ENCODE assay signal across 23 cellular contexts in genomic region chr2:237869357-237870102, GRCh38. TPM values are rescaled to one million over a fixed set of nuclear protein-coding genes. Genes with fewer than 3 reads are reported as not detected.
DNase-seq lines count a peak whose midpoint lies in the region; ATAC-seq, FAIRE-seq and TF ChIP-seq lines count a peak whose summit lies in the region.
"Had no signal": no experiment of that assay in that cellular context is flagged by ENCODE, and none has a peak within 500 bp of the region (broad histone marks: within the 10 kb centered on the region; RNA-seq: fewer than 3 reads in every experiment).

No MANE protein-coding gene starts in this region.

- H3K27ac Mint-ChIP-seq in activated CD4-positive, alpha-beta T cell treated with anti-CD3 and anti-CD28 coated beads, Interleukin-2, amount 10 ng/mL, durations not matched to agents 7 days and 5 days: peak overlapping the region; percentile 15

- no peak overlapping the region for H3K4me3 Mint-ChIP-seq in activated CD4-positive, alpha-beta T cell treated with anti-CD3 and anti-CD28 coated beads, Interleukin-2, amount 10 ng/mL, durations not matched to agents 7 days and 5 days

- peaks cover 51% of the 10 kb centered on the region for H3K4me1 ChIP-seq in BLaER1
- peaks cover 5% of the 10 kb centered on the region for H3K4me1 ChIP-seq in GM12878 (ENCODE audit: control insufficient read depth, insufficient read depth, low read length)
- H3K4me1 ChIP-seq in spleen: peaks cover 0 to 23% (median 4%) of the 10 kb centered on the region in 6 donors

- in situ Hi-C loops in GM12878 (cut with MboI): no loop called here

- H3K79me2 ChIP-seq in GM12878 (ENCODE audit: control insufficient read depth, insufficient read depth, low read length): no peaks in the 10 kb centered on the region

- no TSS peak for BruUV-seq in GM12878 (replicated peaks; lab: Mats Ljungman, UMichigan)

- no peaks in the 10 kb centered on the region for H3K9me3 Mint-ChIP-seq in activated CD4-positive, alpha-beta T cell treated with anti-CD3 and anti-CD28 coated beads, Interleukin-2, amount 10 ng/mL, durations not matched to agents 7 days and 5 days

- 64% methylated on average over 20 of the region's 20 CpGs for WGBS in GM12878 (ENCODE audit: insufficient coverage, insufficient replicate concordance, low lambda C conversion rate, missing lambda C conversion rate)
- WGBS in spleen, 5 donors: 92 to 96% (median 93%) methylated on average over 20 of the region's 20 CpGs

- H3K27me3 Mint-ChIP-seq in activated CD4-positive, alpha-beta T cell treated with anti-CD3 and anti-CD28 coated beads, Interleukin-2, amount 10 ng/mL, durations not matched to agents 7 days and 5 days: peaks cover 22% of the 10 kb centered on the region

- H2AFZ ChIP-seq in GM12878 (ENCODE audit: control insufficient read depth, low read depth, low read length): no peak overlapping the region

- H3K4me2 ChIP-seq in BLaER1 (peak overlapping the region; percentile 56), GM12878 (ENCODE audit: control insufficient read depth, insufficient read depth) (0 out of 2 replicates have a peak overlapping the region, but pooled peaks have one; percentile 25)

- no peak for TF ChIP-seq RAD21 in GM12878 (IDR thresholded peaks at IDR 0.05; ENCODE audit: insufficient read depth, low read depth, low read length)

- H3K27ac ChIP-seq in BLaER1 (no peak overlapping the region), GM12878 (ENCODE audit: control insufficient read depth, insufficient read depth) (no peak overlapping the region), spleen (no peak overlapping the region)
- H3K27ac ChIP-seq: psoas muscle, skin epidermis had no signal

- TF ChIP-seq POLR2A in GM12878 (IDR thresholded peaks at IDR 0.05; ENCODE audit: low read depth, low read length) (no peak), spleen (IDR thresholded peaks at IDR 0.05) (no peak)

- H3K4me3 ChIP-seq in BLaER1 (no peak overlapping the region), GM12878 (no peak overlapping the region), spleen (no peak overlapping the region)
- H3K4me3 ChIP-seq: psoas muscle had no signal

- ATAC-seq in GM12878 (no peak), HG03159 (IDR thresholded peaks at IDR 0.05; ENCODE audit: unreplicated experiment) (no peak)
- ATAC-seq: HCT116, psoas muscle had no signal

- H3K36me3 ChIP-seq in BLaER1: no peaks in the 10 kb centered on the region
- H3K36me3 ChIP-seq in GM12878 (ENCODE audit: control insufficient read depth in 2 of 2, insufficient read depth in 2 of 2, low read length in 1 of 2): no peaks in the 10 kb centered on the region
- H3K36me3 ChIP-seq in spleen: no peaks in the 10 kb centered on the region

- H4K20me1 ChIP-seq in BLaER1 (no peaks in the 10 kb centered on the region), GM12878 (ENCODE audit: control insufficient read depth, insufficient read depth) (no peaks in the 10 kb centered on the region)

- H3K9ac ChIP-seq in BLaER1: no peak overlapping the region
- no peak overlapping the region for H3K9ac ChIP-seq in GM12878 (ENCODE audit: control insufficient read depth, insufficient read depth, low read length)

- no peak for TF ChIP-seq EP300 in GM12878 (IDR thresholded peaks at IDR 0.05; ENCODE audit: borderline replicate concordance in 1 of 2, control insufficient read depth in 1 of 2, low read depth in 2 of 2, low read length in 2 of 2)

- POLR2A ChIA-PET in activated CD4-positive, alpha-beta T cell treated with anti-CD3 and anti-CD28 coated beads, Interleukin-2, amount 10 ng/mL, durations not matched to agents 7 days and 5 days (lab: Charles Lee): no interaction called here
- POLR2A ChIA-PET in GM12878 (lab: Charles Lee): no interaction called here

- SMC1A ChIA-PET in GM12878 (lab: Charles Lee; ENCODE audit: uncharacterized antibody, unreplicated experiment): no interaction called here

- no peak for DNase-seq in activated CD4-positive, alpha-beta T cell treated with anti-CD3 and anti-CD28 coated beads, Interleukin-2, amount 10 ng/mL, durations not matched to agents 7 days and 5 days
- DNase-seq in activated CD4-positive, alpha-beta T cell treated with anti-CD3 and anti-CD28 coated beads, Interleukin-2, amount 50 U/mL, for 1 hour: no peak
- DNase-seq in GM12878 (ENCODE audit: low read depth, low spot score) (no peak), spleen (peak; percentile 58), SHP77 (lab: John Stamatoyannopoulos, UW) (no peak), NCI-H82 treated with DMSO at 0.1 percent for 48 hours (lab: John Stamatoyannopoulos, UW; ENCODE audit: unreplicated experiment) (no peak)
- DNase-seq: activated CD4-positive, alpha-beta T cell treated with anti-CD3 and anti-CD28 coated beads for 4 hours; activated naive CD4-positive, alpha-beta T cell treated with anti-CD3 and anti-CD28 coated beads, Interleukin-2, amount 50 U/mL, for 16 hours; DMS153; NCI-H1092; NCI-H1930; NCI-H526; psoas muscle; stimulated activated CD4-positive, alpha-beta T cell treated with anti-CD3 and anti-CD28 coated beads, Interleukin-1b, Interleukin-23, amount 100 ng/mL, for 48 hours had no signal

- intact Hi-C loops in GM12878 (cut with micrococcal nuclease; ENCODE audit: unreplicated experiment): no loop called here
- intact Hi-C loops in spleen (cut with DNase I; ENCODE audit: low total_unique reads): no loop called here

- H3K9me3 ChIP-seq in BLaER1 (no peaks in the 10 kb centered on the region), GM12878 (replicated peaks; ENCODE audit: control insufficient read depth, insufficient read depth, low read length) (no peaks in the 10 kb centered on the region), spleen (no peaks in the 10 kb centered on the region)
- H3K9me3 ChIP-seq: psoas muscle had no signal

- CTCF ChIA-PET in activated CD4-positive, alpha-beta T cell treated with anti-CD3 and anti-CD28 coated beads, Interleukin-2, amount 10 ng/mL, durations not matched to agents 7 days and 5 days (lab: Charles Lee): interaction anchor here (0.9 kb wide), 1 partner anchor 8 kb away, joined by 3 read pairs; no protein-coding TSS in a partner anchor
- CTCF ChIA-PET in GM12878 (lab: Yijun Ruan, JAX): interaction anchor here (0.6 kb wide), 1 partner anchor 489 kb away, joined by 3 read pairs; no protein-coding TSS in a partner anchor

- RAD21 ChIA-PET in GM12878 (lab: Charles Lee; ENCODE audit: unreplicated experiment): interaction anchor here (1.1 kb wide), 1 partner anchor 394 kb away, joined by 4 read pairs; no protein-coding TSS in a partner anchor

- H3K4me1 Mint-ChIP-seq in activated CD4-positive, alpha-beta T cell treated with anti-CD3 and anti-CD28 coated beads, Interleukin-2, amount 10 ng/mL, durations not matched to agents 7 days and 5 days: peaks cover 24% of the 10 kb centered on the region

- no peak for FAIRE-seq in GM12878 (lab: Jason Lieb, UNC)
- FAIRE-seq: astrocyte had no signal

- no peaks in the 10 kb centered on the region; the same call in 1 of the 2 replicates for H3K27me3 ChIP-seq in BLaER1
- H3K27me3 ChIP-seq in GM12878 (replicated peaks in 1 of 2; ENCODE audit: control insufficient read depth in 2 of 2, insufficient read depth in 2 of 2, low read length in 1 of 2): no peaks in the 10 kb centered on the region
- H3K27me3 ChIP-seq in spleen (replicated peaks in 1 of 7): peaks cover 0 to 52% (median 0%) of the 10 kb centered on the region in 7 donors

- no peak for TF ChIP-seq CTCF in GM12878 (IDR thresholded peaks at IDR 0.05 in 2 of 3, conservative IDR thresholded peaks at IDR 0.05 in 1 of 3; ENCODE audit: control insufficient read depth in 2 of 3, extremely low read depth in 1 of 3, insufficient read depth in 1 of 3, low read depth in 3 of 3, low read length in 3 of 3)
- no peak for TF ChIP-seq CTCF in spleen (IDR thresholded peaks at IDR 0.05 in 8 of 11, conservative IDR thresholded peaks at IDR 0.05 in 3 of 11)

- peaks cover 4% of the 10 kb centered on the region for H3K36me3 Mint-ChIP-seq in activated CD4-positive, alpha-beta T cell treated with anti-CD3 and anti-CD28 coated beads, Interleukin-2, amount 10 ng/mL, durations not matched to agents 7 days and 5 days (ENCODE audit: low read depth)

TF ChIP-seq in GM12878, 131 proteins besides CTCF, POLR2A, EP300 and RAD21 (continues in another document):
- no peak for TF ChIP-seq RELA (IDR thresholded peaks at IDR 0.05; ENCODE audit: borderline replicate concordance, partially characterized antibody)
- TF ChIP-seq NBN (IDR thresholded peaks at IDR 0.05): no peak
- no peak for TF ChIP-seq SUPT20H (IDR thresholded peaks at IDR 0.05; ENCODE audit: borderline replicate concordance, control insufficient read depth, low read depth, low read length)
- no peak for TF ChIP-seq MYB (IDR thresholded peaks at IDR 0.05; ENCODE audit: borderline replicate concordance, low read depth, low read length)
- no peak for TF ChIP-seq CEBPB (IDR thresholded peaks at IDR 0.05; ENCODE audit: borderline replicate concordance in 1 of 2, low read depth in 2 of 2, low read length in 2 of 2)

RNA-seq across cellular contexts. Expression of gene RAMP1, which starts 10.1 kb away (rescaled TPM):
- 1 to 10 TPM; 4.9 TPM for total RNA-seq in activated CD4-positive, alpha-beta T cell treated with anti-CD3 and anti-CD28 coated beads, Interleukin-2, amount 10 ng/mL, durations not matched to agents 7 days and 5 days
- not detected in 2 replicates for total RNA-seq in GM12878 (2013; cell fraction: nucleolus; rRNA removed)
- total RNA-seq in GM12878 (2014; rRNA removed): 0.11 and 0.27 TPM in 2 replicates
- total RNA-seq in GM12878 (2014; rRNA removed; fragmentation: Illumina TruSeq; extraction: Trizol): not detected in 2 replicates
- total RNA-seq in GM12878 (2021): not detected in 2 replicates
- polyA plus RNA-seq in GM12878 (2011; ENCODE audit: low read depth): not detected
- polyA plus RNA-seq in GM12878 (2011; rRNA removed): 0.12 TPM in 1 of 2 replicates, not detected in the other
- 0.17 and 0.27 TPM in 2 replicates for polyA plus RNA-seq in GM12878 (2011; cell fraction: cytosol; rRNA removed)
- polyA plus RNA-seq in GM12878 (2011; cell fraction: nucleus; rRNA removed): 0.36 TPM in 1 of 2 replicates, not detected in the other
- polyA plus RNA-seq in GM12878 (2012): 0.14 TPM in 1 of 2 replicates, not detected in the other
- not detected in 2 replicates for polyA plus RNA-seq in GM12878 (2014; fragmentation: Illumina TruSeq; extraction: Trizol)
- not detected for polyA plus RNA-seq in GM12878 (2014; fragmentation: Nextera tagmentation; extraction: Ambion mirVana)
- polyA plus RNA-seq in GM12878 (2014; rRNA removed): 0.19 and 0.36 TPM in 2 replicates
- not detected for polyA plus RNA-seq in GM12878 (2016; fragmentation: Nextera tagmentation; extraction: Ambion mirVana)
- not detected in 2 replicates for polyA minus RNA-seq in GM12878 (2011; rRNA and poly(A)+ RNA removed)
- polyA minus RNA-seq in GM12878 (2011; cell fraction: cytosol; rRNA and poly(A)+ RNA removed): not detected in 2 replicates
- polyA minus RNA-seq in GM12878 (2011; cell fraction: nucleus; rRNA and poly(A)+ RNA removed): not detected in 2 replicates
- total RNA-seq in spleen: 10 to 100 TPM in 2 of 7 donors, 1 to 10 TPM in 5; 4.5 to 11.0 (median 8.2) TPM
- 10 to 100 TPM; 19.6 to 44.5 (median 24.5) TPM for polyA plus RNA-seq in spleen
- total RNA-seq: dermis microvascular lymphatic vessel endothelial cell, G401, lung microvascular endothelial cell had no signal
- polyA plus RNA-seq: IgD-negative memory B cell had no signal

Comparison
In these comparisons a context has a peak if more than half of its experiments do, and no peak if none do; other contexts are left out.
1. RNA of gene RAMP1, which starts 10.1 kb away (total RNA-seq): 4.5 to 11.0 TPM in spleen and 4.9 TPM in activated CD4-positive, alpha-beta T cell treated with anti-CD3 and anti-CD28 coated beads, Interleukin-2, amount 10 ng/mL, durations not matched to agents 7 days and 5 days; 0.11 to 0.27 TPM in GM12878; every median in the first group is over 4 times any median in the second.